Comparison of ENCODE assay signal across 18 cellular contexts in the genomic region with DNA sequence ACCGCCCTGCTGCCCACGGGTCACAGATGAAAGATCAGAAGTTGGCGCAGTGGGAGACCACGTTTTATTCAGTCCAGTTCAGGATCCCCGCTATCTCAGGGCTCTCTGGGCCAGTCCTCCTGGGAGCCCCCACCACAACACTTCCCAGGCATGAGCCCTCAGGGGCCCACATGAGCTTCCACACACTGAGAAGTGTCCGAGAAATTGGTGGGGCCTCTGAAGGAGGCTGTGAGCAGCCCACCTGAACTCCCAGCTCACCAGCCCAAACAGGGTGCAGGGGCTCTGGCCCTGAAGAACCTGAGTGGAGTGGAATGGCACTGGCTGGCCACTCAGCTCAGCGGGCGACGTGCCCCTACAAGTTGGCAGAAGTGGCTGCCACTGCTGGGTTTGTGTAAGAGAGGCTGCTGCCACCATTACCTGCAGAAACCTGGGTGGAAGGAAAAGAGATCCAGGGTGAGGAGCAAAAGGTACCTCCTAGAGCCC. TPM values are rescaled to one million over a fixed set of nuclear protein-coding genes. Genes with fewer than 3 reads are reported as not detected.
A peak's percentile ranks its signal among the peaks of the same experiment; 100 is the strongest.
DNase-seq lines count a peak whose midpoint lies in the region; ATAC-seq and TF ChIP-seq lines count a peak whose summit lies in the region.
"Had no signal": no experiment of that assay in that cellular context is flagged by ENCODE, and none has a peak within 500 bp of the region (broad histone marks: within the 10 kb centered on the region; RNA-seq: fewer than 3 reads in every experiment).

No MANE protein-coding gene starts in this region.

- ATAC-seq in GM21528 (IDR thresholded peaks at IDR 0.05; ENCODE audit: low FRiP score, unreplicated experiment): peak; percentile 25
- ATAC-seq in stimulated activated effector memory CD8-positive, alpha-beta T cell treated with anti-CD3 and anti-CD28 coated beads, Interleukin-12 subunit alpha, Interleukin-12 subunit beta, amount 100 ng/mL, for 72 hours: peak; percentile 25
- no peak for ATAC-seq in HG02642 (IDR thresholded peaks at IDR 0.05; ENCODE audit: poor library complexity, unreplicated experiment)
- no peak for ATAC-seq in HG03108 (IDR thresholded peaks at IDR 0.05; ENCODE audit: unreplicated experiment)

- peak overlapping the region; percentile 71 for H3K27ac Mint-ChIP-seq in stimulated activated effector memory CD8-positive, alpha-beta T cell treated with anti-CD3 and anti-CD28 coated beads, Interleukin-12 subunit alpha, Interleukin-12 subunit beta, amount 100 ng/mL, for 72 hours
- H3K27ac Mint-ChIP-seq: activated T-cell treated with anti-CD3 and anti-CD28 coated beads, Interleukin-2, amount 50 U/mL, for 72 hours; CD4-positive, CD25-positive, alpha-beta regulatory T cell had no signal

- H2AFZ ChIP-seq in hepatocyte: no peak overlapping the region

- H4K20me1 ChIP-seq in hepatocyte (ENCODE audit: insufficient read depth, poor library complexity, severe bottlenecking): no peaks in the 10 kb centered on the region

- POLR2A ChIA-PET in RWPE1 (lab: Yijun Ruan, JAX; ENCODE audit: low non-redundant PET): no interaction called here

- peaks cover 7% of the 10 kb centered on the region for H3K4me1 Mint-ChIP-seq in stimulated activated effector memory CD8-positive, alpha-beta T cell treated with anti-CD3 and anti-CD28 coated beads, Interleukin-12 subunit alpha, Interleukin-12 subunit beta, amount 100 ng/mL, for 72 hours
- H3K4me1 Mint-ChIP-seq: brain had no signal

- TF ChIP-seq CTCF in RWPE1 (conservative IDR thresholded peaks at IDR 0.05; ENCODE audit: low read depth) (no peak), hepatocyte (IDR thresholded peaks at IDR 0.05; ENCODE audit: poor library complexity) (no peak)

- 78% methylated on average over 9 of the region's 9 CpGs for WGBS in hepatocyte (ENCODE audit: low lambda C conversion rate, missing lambda C conversion rate)

- CTCF ChIA-PET in RWPE1 (lab: Yijun Ruan, JAX): interaction anchor here (1.1 to 2.3 kb wide), 2 partner anchors 8 to 9 kb away, joined by 4 to 15 read pairs; no protein-coding TSS in a partner anchor

- no peaks in the 10 kb centered on the region for H3K9me2 ChIP-seq in hepatocyte (replicated peaks; ENCODE audit: insufficient read depth)

- H3K36me3 Mint-ChIP-seq in stimulated activated effector memory CD8-positive, alpha-beta T cell treated with anti-CD3 and anti-CD28 coated beads, Interleukin-12 subunit alpha, Interleukin-12 subunit beta, amount 100 ng/mL, for 72 hours: peaks cover 23% of the 10 kb centered on the region

- no peaks in the 10 kb centered on the region for H3K9me3 ChIP-seq in hepatocyte (ENCODE audit: low read depth)
- H3K9me3 ChIP-seq: heart right ventricle, prostate gland had no signal

- H3K79me2 ChIP-seq in hepatocyte: no peaks in the 10 kb centered on the region

- no peaks in the 10 kb centered on the region for H3K9me3 Mint-ChIP-seq in stimulated activated effector memory CD8-positive, alpha-beta T cell treated with anti-CD3 and anti-CD28 coated beads, Interleukin-12 subunit alpha, Interleukin-12 subunit beta, amount 100 ng/mL, for 72 hours
- H3K9me3 Mint-ChIP-seq: activated T-cell treated with anti-CD3 and anti-CD28 coated beads, Interleukin-2, amount 50 U/mL, for 72 hours; brain; CD4-positive, CD25-positive, alpha-beta regulatory T cell; stimulated activated naive CD8-positive, alpha-beta T cell treated with anti-CD3 and anti-CD28 coated beads, Interleukin-15, amount 100 ng/mL, for 72 hours had no signal

- H3K27ac ChIP-seq in RWPE1 (peak overlapping the region; percentile 64), hepatocyte (peak overlapping the region; percentile 60)
- H3K27ac ChIP-seq: prostate gland had no signal

- peak overlapping the region; percentile 58 for H3K4me2 ChIP-seq in hepatocyte

- H3K4me3 Mint-ChIP-seq in stimulated activated effector memory CD8-positive, alpha-beta T cell treated with anti-CD3 and anti-CD28 coated beads, Interleukin-12 subunit alpha, Interleukin-12 subunit beta, amount 100 ng/mL, for 72 hours: no peak overlapping the region
- H3K4me3 Mint-ChIP-seq: activated T-cell treated with anti-CD3 and anti-CD28 coated beads, Interleukin-2, amount 50 U/mL, for 72 hours; brain; stimulated activated naive CD8-positive, alpha-beta T cell treated with anti-CD3 and anti-CD28 coated beads, Interleukin-15, amount 100 ng/mL, for 72 hours had no signal

- DNase-seq in RWPE1 (ENCODE audit: low spot score): no peak
- DNase-seq in hepatocyte (ENCODE audit: low spot score): no peak
- no peak for DNase-seq in stimulated activated effector memory CD8-positive, alpha-beta T cell treated with anti-CD3 and anti-CD28 coated beads, Interleukin-12 subunit alpha, Interleukin-12 subunit beta, amount 100 ng/mL, for 72 hours (ENCODE audit: low spot score in 2 of 2)
- DNase-seq in iPS-NIHi11 (ENCODE audit: low spot score): no peak
- DNase-seq: activated T-cell treated with anti-CD3 and anti-CD28 coated beads, Interleukin-2, amount 50 U/mL, for 72 hours; CD4-positive, CD25-positive, alpha-beta regulatory T cell; GDM1; NCI-H1092 treated with DMSO at 0.1 percent for 48 hours; stimulated activated CD4-positive, alpha-beta T cell treated with anti-CD3 and anti-CD28 coated beads, Interleukin-4, amount 100 ng/mL, for 24 hours; stimulated activated naive CD8-positive, alpha-beta T cell treated with anti-CD3 and anti-CD28 coated beads, Interleukin-15, amount 100 ng/mL, for 72 hours had no signal

- H3K4me1 ChIP-seq in hepatocyte (ENCODE audit: insufficient read depth): peaks cover 18% of the 10 kb centered on the region
- H3K4me1 ChIP-seq: prostate gland had no signal

- no peaks in the 10 kb centered on the region for H3K36me3 ChIP-seq in hepatocyte (replicated peaks; ENCODE audit: insufficient read depth, low read depth)
- H3K36me3 ChIP-seq: heart right ventricle, prostate gland had no signal

- no peaks in the 10 kb centered on the region for H3K27me3 ChIP-seq in hepatocyte
- H3K27me3 ChIP-seq: heart right ventricle had no signal

- H3K4me3 ChIP-seq in hepatocyte: no peak overlapping the region
- H3K4me3 ChIP-seq: heart right ventricle, lung, prostate gland had no signal

RNA-seq across cellular contexts. Expression of gene TRIM46, which starts 12.2 kb away (rescaled TPM):
- 1.1 and 1.2 TPM in 2 replicates for total RNA-seq in hepatocyte
- 1.9 and 2.1 TPM in 2 replicates for polyA plus RNA-seq in hepatocyte
- total RNA-seq: HT-29 had no signal

RNA-seq across cellular contexts. Expression of gene KRTCAP2, which starts 12.7 kb away (rescaled TPM):
- 191 and 209 TPM in 2 replicates for total RNA-seq in hepatocyte
- 440 and 454 TPM in 2 replicates for polyA plus RNA-seq in hepatocyte

RNA-seq across cellular contexts. Expression of gene THBS3, which starts 21.9 kb away (rescaled TPM):
- 19.8 and 20.3 TPM in 2 replicates for total RNA-seq in hepatocyte
- 39.9 and 41.6 TPM in 2 replicates for polyA plus RNA-seq in hepatocyte

RNA-seq across cellular contexts. Expression of gene MTX1, which starts 22.7 kb away (rescaled TPM):
- 42.1 and 49.4 TPM in 2 replicates for total RNA-seq in hepatocyte
- polyA plus RNA-seq in hepatocyte: 78.2 and 82.0 TPM in 2 replicates

RNA-seq across cellular contexts. Expression of gene DPM3, which starts 45.5 kb away (rescaled TPM):
- 94.2 and 121 TPM in 2 replicates for total RNA-seq in hepatocyte
- 84.1 and 96.3 TPM in 2 replicates for polyA plus RNA-seq in hepatocyte

Comparison
In these comparisons a context has a peak if more than half of its experiments do, and no peak if none do; other contexts are left out.
1. ATAC-seq: peak in GM21528 (single experiment) and stimulated activated effector memory CD8-positive, alpha-beta T cell treated with anti-CD3 and anti-CD28 coated beads, Interleukin-12 subunit alpha, Interleukin-12 subunit beta, amount 100 ng/mL, for 72 hours (single experiment); none in HG02642 (single experiment) and HG03108 (single experiment).